In genomic region chr19:47272448-47273312, GRCh38 we compare ENCODE assay signal across 8 cellular contexts. TPM values are rescaled to one million over a fixed set of nuclear protein-coding genes. Genes with fewer than 3 reads are reported as not detected.
DNase-seq lines count a peak whose midpoint lies in the region; ATAC-seq and TF ChIP-seq lines count a peak whose summit lies in the region.

No MANE protein-coding gene starts in this region.

- peaks cover 42% of the 10 kb centered on the region for H3K36me3 ChIP-seq in BLaER1
- peaks cover 38% of the 10 kb centered on the region for H3K36me3 ChIP-seq in left ventricle myocardium inferior

- no peak overlapping the region for H3K23ac ChIP-seq in H9 (ENCODE audit: insufficient read length, low read depth, low read length)

- H2BK15ac ChIP-seq in H9 (ENCODE audit: low read depth, low read length), result no peak overlapping the region

- DNase-seq in H9 (no peak), left ventricle myocardium inferior (peak; percentile 52), sciatic nerve (ENCODE audit: low spot score) (peak; percentile 79), NCI-H2107 treated with DMSO at 0.1 percent for 48 hours (lab: John Stamatoyannopoulos, UW; ENCODE audit: unreplicated experiment) (no peak), SKM-1 (lab: John Stamatoyannopoulos, UW; ENCODE audit: unreplicated experiment) (no peak), DMS153 (lab: John Stamatoyannopoulos, UW) (no peak)
- DNase-seq in activated T-helper 1 cell treated with anti-CD3 and anti-CD28 coated beads, Interleukin-2, amount 50 U/mL, for 16 hours (ENCODE audit: low read depth in 1 of 2, low spot score in 1 of 2), result peak; percentile 13 to 34

- peaks cover 38% of the 10 kb centered on the region for H3K4me1 ChIP-seq in BLaER1
- peaks cover 5% of the 10 kb centered on the region for H3K4me1 ChIP-seq in H9 (ENCODE audit: insufficient read depth, low read length)
- peaks cover 50% of the 10 kb centered on the region for H3K4me1 ChIP-seq in left ventricle myocardium inferior

- peaks cover 22% of the 10 kb centered on the region for H4K20me1 ChIP-seq in BLaER1
- H4K20me1 ChIP-seq in H9 (ENCODE audit: control insufficient read depth, insufficient read depth, insufficient read length), result no peaks in the 10 kb centered on the region

- peak overlapping the region; percentile 95 for H3K4me2 ChIP-seq in BLaER1
- peak overlapping the region; percentile 60 for H3K4me2 ChIP-seq in H9 (ENCODE audit: insufficient read depth, insufficient read length, low read length)

- TF ChIP-seq CTCF in H9 (conservative IDR thresholded peaks at IDR 0.05) (no peak), left ventricle myocardium inferior (IDR thresholded peaks at IDR 0.05; ENCODE audit: borderline replicate concordance) (no peak)

- no peak overlapping the region for H2BK20ac ChIP-seq in H9 (ENCODE audit: low read depth, low read length, poor library complexity, severe bottlenecking)

- H3K14ac ChIP-seq in H9 (ENCODE audit: insufficient read depth, low read length), result no peak overlapping the region; the same call in 1 of the 2 replicates

- H3K4me3 Mint-ChIP-seq in H9, result peak overlapping the region; percentile 86 to 93

- H4K91ac ChIP-seq in H9 (ENCODE audit: insufficient read length, low read depth, low read length), result no peak overlapping the region

- H3K36me3 Mint-ChIP-seq in H9 (ENCODE audit: insufficient read depth in 1 of 3, low read depth in 3 of 3), result peaks cover 13 to 34% (median 33%) of the 10 kb centered on the region in 3 experiments; a peak in 6 of 7 replicates

- no peaks in the 10 kb centered on the region for H3K79me1 ChIP-seq in H9 (ENCODE audit: insufficient read depth, low read depth, low read length, poor library complexity, severe bottlenecking)

- peak overlapping the region; percentile 74 for H3K4me3 ChIP-seq in BLaER1
- H3K4me3 ChIP-seq in left ventricle myocardium inferior, result peak overlapping the region; percentile 82

- H3K27me3 ChIP-seq in BLaER1, result peaks cover 16% of the 10 kb centered on the region
- H3K27me3 ChIP-seq in H9 (ENCODE audit: insufficient read depth, low read length), result no peaks in the 10 kb centered on the region
- no peaks in the 10 kb centered on the region for H3K27me3 ChIP-seq in left ventricle myocardium inferior (ENCODE audit: low read depth)

- no CpG with 5 or more reads among the region's 42 CpGs for WGBS in H9 (ENCODE audit: extremely low coverage, insufficient read length, low lambda C conversion rate)

- no peak overlapping the region for H3K18ac ChIP-seq in H9 (ENCODE audit: insufficient read length, low read depth, low read length)

- H3K9me3 ChIP-seq in BLaER1 (no peaks in the 10 kb centered on the region), H9 (ENCODE audit: control insufficient read depth, low read depth, low read length) (no peaks in the 10 kb centered on the region), left ventricle myocardium inferior (replicated peaks) (no peaks in the 10 kb centered on the region)

- no peak overlapping the region for H3K4ac ChIP-seq in H9 (ENCODE audit: low read depth, low read length)

- peak overlapping the region; percentile 83 for H3K27ac ChIP-seq in BLaER1
- H3K27ac ChIP-seq in H9 (ENCODE audit: insufficient read length, low read depth, low read length), result no peak overlapping the region
- peak overlapping the region; percentile 98 for H3K27ac ChIP-seq in left ventricle myocardium inferior (replicated peaks)

- intact Hi-C loops in left ventricle myocardium inferior (cut with micrococcal nuclease), result no loop called here
- intact Hi-C loops in sciatic nerve (cut with DNase I), result no loop called here

- no peaks in the 10 kb centered on the region for H3K79me2 ChIP-seq in H9 (ENCODE audit: insufficient read depth, low read length)

- peaks cover 13% of the 10 kb centered on the region for H3K27me3 Mint-ChIP-seq in H9 (ENCODE audit: low read depth)

- peaks cover 17% of the 10 kb centered on the region for H3K23me2 ChIP-seq in H9 (ENCODE audit: insufficient read length, low read depth, low read length, poor library complexity, severe bottlenecking)

- H3T11ph ChIP-seq in H9 (ENCODE audit: low read length), result no peak overlapping the region

- no peaks in the 10 kb centered on the region for H3K9me3 Mint-ChIP-seq in H9

- H2BK120ac ChIP-seq in H9 (ENCODE audit: low read depth, low read length, poor library complexity, severe bottlenecking), result no peak overlapping the region

- H3K56ac ChIP-seq in H9 (ENCODE audit: insufficient read length, low read depth, low read length), result no peak overlapping the region

- no peak overlapping the region for H2BK12ac ChIP-seq in H9 (ENCODE audit: insufficient read length, low read depth, low read length)

- H4K5ac ChIP-seq in H9 (ENCODE audit: insufficient read length, low read depth, low read length), result no peak overlapping the region

- H3K9ac ChIP-seq in BLaER1 (peak overlapping the region; percentile 78), H9 (ENCODE audit: extremely low read depth, insufficient read length, low read length) (peak overlapping the region; percentile 0)

- H2BK5ac ChIP-seq in H9 (ENCODE audit: insufficient read length, low read length), result no peak overlapping the region

- no peak overlapping the region for H4K8ac ChIP-seq in H9 (replicated peaks; ENCODE audit: insufficient read length, low read depth, low read length)

- H3K27ac Mint-ChIP-seq in H9, result peak overlapping the region; percentile 57 to 95 (median 94); a peak in 6 of 7 replicates

- peaks cover 22 to 27% of the 10 kb centered on the region in 2 experiments for H3K4me1 Mint-ChIP-seq in H9

- H2AFZ ChIP-seq in H9 (ENCODE audit: low read length), result no peak overlapping the region

- ATAC-seq in sciatic nerve, result no peak

- H2AK5ac ChIP-seq in H9 (ENCODE audit: insufficient read length, low read length), result no peak overlapping the region

RNA-seq across cellular contexts. Expression of gene INAFM1, which starts 2.0 kb away (rescaled TPM):
- total RNA-seq in H9 (2021) (8.5 and 9.2 TPM in 2 replicates), left ventricle myocardium inferior (12.2 TPM), sciatic nerve (28.2 TPM)

RNA-seq across cellular contexts. Expression of gene CCDC9, which starts 16.4 kb away (rescaled TPM):
- total RNA-seq in H9 (2021) (34.4 and 36.9 TPM in 2 replicates), left ventricle myocardium inferior (21.6 TPM), sciatic nerve (42.4 TPM)

RNA-seq across cellular contexts. Expression of gene C5AR1, which starts 37.0 kb away (rescaled TPM):
- total RNA-seq in H9 (2021), result 1.8 TPM in 2 replicates
- total RNA-seq in left ventricle myocardium inferior, result 3.9 TPM
- total RNA-seq in sciatic nerve, result 33.3 TPM

RNA-seq across cellular contexts. Expression of gene BBC3, which starts 41.7 kb away (rescaled TPM):
- total RNA-seq in H9 (2021) (23.2 and 24.8 TPM in 2 replicates), left ventricle myocardium inferior (3.9 TPM), sciatic nerve (5.4 TPM)

RNA-seq across cellular contexts. Expression of gene C5AR2, which starts 59.3 kb away (rescaled TPM):
- total RNA-seq in H9 (2021) (not detected in 2 replicates), left ventricle myocardium inferior (0.38 TPM), sciatic nerve (6.1 TPM)

Comparison
In these comparisons a context has a peak if more than half of its experiments do, and no peak if none do; other contexts are left out.
1. DNase-seq: peak in activated T-helper 1 cell treated with anti-CD3 and anti-CD28 coated beads, Interleukin-2, amount 50 U/mL, for 16 hours (2 of 2), left ventricle myocardium inferior (single experiment) and sciatic nerve (single experiment); none in H9 (single experiment), NCI-H2107 treated with DMSO at 0.1 percent for 48 hours (single experiment), SKM-1 (single experiment) and DMS153 (single experiment).